11 cellular contexts compared by ENCODE assay signal in the genomic region with DNA sequence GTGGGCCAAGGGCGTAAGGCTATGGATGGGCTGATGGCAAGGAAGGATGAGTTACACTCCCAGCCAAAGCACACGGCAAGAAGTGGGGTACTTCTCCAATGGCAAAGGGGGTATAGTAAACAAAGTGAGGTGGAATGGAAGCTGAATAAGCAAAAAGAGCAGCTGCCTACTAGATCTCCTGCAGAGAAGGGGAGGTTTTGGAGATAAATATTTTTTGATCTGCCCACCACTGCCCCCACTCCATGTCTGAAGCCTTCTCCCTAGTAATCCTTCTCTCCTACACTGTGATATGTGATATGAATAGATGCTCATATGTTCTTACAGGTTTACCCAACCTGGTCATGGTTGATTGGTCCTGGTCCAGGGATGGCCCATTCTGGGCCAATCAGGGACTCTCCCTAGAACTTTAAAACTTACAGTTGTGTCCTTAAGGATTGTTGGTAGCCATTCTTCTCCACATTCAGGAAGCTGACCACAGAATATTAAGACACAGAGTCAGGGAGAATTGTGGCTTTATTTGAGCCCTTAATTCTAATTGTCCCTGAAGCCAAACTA.
"Had no signal": no experiment of that assay in that cellular context is flagged by ENCODE, and none has a peak within 500 bp of the region (broad histone marks: within the 10 kb centered on the region; RNA-seq: fewer than 3 reads in every experiment).

No MANE protein-coding gene starts in this region.

- H3K27ac Mint-ChIP-seq: GM23338, H9, HFFc6 had no signal

- H3K4me3 Mint-ChIP-seq: GM23338, H9, HFFc6 had no signal

- H3K27ac ChIP-seq: GM23248 had no signal

- H3K36me3 ChIP-seq: HAP-1 had no signal

- ATAC-seq: GM23338, HCT116 had no signal

- H2AFZ ChIP-seq: GM23248, GM23338 had no signal

- H3K9ac ChIP-seq: GM23248 had no signal

- H3K4me1 ChIP-seq: HAP-1 had no signal

- H3K4me2 ChIP-seq: GM23338 had no signal

- H3K9me3 ChIP-seq: HAP-1 had no signal

- FAIRE-seq: H1, H54 had no signal

- DNase-seq: GM23248, GOT3, H7, H9, HCEC 1CT, HFFc6 had no signal

- H3K4me3 ChIP-seq: GM23248, GM23338, HAP-1 had no signal
